In genomic region chr3:196643201-196643749, GRCh38 we compare ENCODE assay signal across 9 cellular contexts. TPM values are rescaled to one million over a fixed set of nuclear protein-coding genes. Genes with fewer than 3 reads are reported as not detected.
DNase-seq lines count a peak whose midpoint lies in the region; ATAC-seq, FAIRE-seq and TF ChIP-seq lines count a peak whose summit lies in the region.
"Had no signal": no experiment of that assay in that cellular context is flagged by ENCODE, and none has a peak within 500 bp of the region (broad histone marks: within the 10 kb centered on the region; RNA-seq: fewer than 3 reads in every experiment).

No MANE protein-coding gene starts in this region.

- no peaks in the 10 kb centered on the region for H3K4me1 ChIP-seq in endodermal cell (ENCODE audit: control insufficient read depth, insufficient read depth, low read length)

- no peaks in the 10 kb centered on the region for H3K9me3 ChIP-seq in endodermal cell (ENCODE audit: control insufficient read depth, low read length)

- ATAC-seq in GM19463 (IDR thresholded peaks at IDR 0.05; ENCODE audit: unreplicated experiment) (peak; percentile 81), HG03439 (IDR thresholded peaks at IDR 0.05; ENCODE audit: unreplicated experiment) (peak; percentile 74)
- peak; percentile 58 for ATAC-seq in activated CD8-positive, alpha-beta T cell treated with anti-CD3 and anti-CD28 coated beads for 36 hours

- DNase-seq in GM12891 (ENCODE audit: insufficient read length, low spot score) (peak; percentile 74), endodermal cell (no peak), inferior parietal cortex (ENCODE audit: extremely low spot score) (no peak), SHP77 treated with DMSO at 0.1 percent for 48 hours (lab: John Stamatoyannopoulos, UW) (no peak)
- DNase-seq in activated CD8-positive, alpha-beta T cell treated with anti-CD3 and anti-CD28 coated beads for 36 hours = peak; percentile 81
- peak; percentile 33 for DNase-seq in stimulated activated CD4-positive, alpha-beta T cell treated with anti-CD3 and anti-CD28 coated beads, Interleukin-4, amount 100 ng/mL, for 24 hours

- peak overlapping the region; percentile 90 for H3K27ac Mint-ChIP-seq in activated CD8-positive, alpha-beta T cell treated with anti-CD3 and anti-CD28 coated beads for 36 hours
- H3K27ac Mint-ChIP-seq in endodermal cell = no peak overlapping the region
- H3K27ac Mint-ChIP-seq: nephron had no signal

- H3K27me3 ChIP-seq in endodermal cell (ENCODE audit: control insufficient read depth, insufficient read depth, low read length, poor library complexity, severe bottlenecking) = peaks cover 22% of the 10 kb centered on the region

- no peaks in the 10 kb centered on the region for H3K9me3 Mint-ChIP-seq in activated CD8-positive, alpha-beta T cell treated with anti-CD3 and anti-CD28 coated beads for 36 hours
- no peaks in the 10 kb centered on the region for H3K9me3 Mint-ChIP-seq in endodermal cell
- H3K9me3 Mint-ChIP-seq: nephron had no signal

- no peak overlapping the region for H3K27ac ChIP-seq in endodermal cell (ENCODE audit: low read depth, low read length)

- TF ChIP-seq CTCF in activated CD8-positive, alpha-beta T cell treated with anti-CD3 and anti-CD28 coated beads for 36 hours (IDR thresholded peaks at IDR 0.05) = no peak
- no peak for TF ChIP-seq CTCF in endodermal cell (conservative IDR thresholded peaks at IDR 0.05)

- peaks cover 62% of the 10 kb centered on the region for H3K4me1 Mint-ChIP-seq in activated CD8-positive, alpha-beta T cell treated with anti-CD3 and anti-CD28 coated beads for 36 hours (ENCODE audit: low read depth)
- peaks cover 12% of the 10 kb centered on the region for H3K4me1 Mint-ChIP-seq in endodermal cell
- H3K4me1 Mint-ChIP-seq: nephron had no signal

- no peak overlapping the region for H3K9ac ChIP-seq in endodermal cell (ENCODE audit: extremely low read depth, low read length, poor library complexity, severe bottlenecking)

- no peaks in the 10 kb centered on the region for H3K36me3 ChIP-seq in endodermal cell (ENCODE audit: control insufficient read depth, insufficient read depth, low read length)

- TF ChIP-seq POLR2A in GM12891 (IDR thresholded peaks at IDR 0.05; ENCODE audit: low read depth, low read length) = peak; percentile 72

- intact Hi-C loops in activated CD8-positive, alpha-beta T cell treated with anti-CD3 and anti-CD28 coated beads for 36 hours (cut with micrococcal nuclease) = loop anchor here (5.0 kb wide), 1 partner anchor 36 kb away; no protein-coding TSS in a partner anchor

- H3K4me3 Mint-ChIP-seq in activated CD8-positive, alpha-beta T cell treated with anti-CD3 and anti-CD28 coated beads for 36 hours = no peak overlapping the region
- no peak overlapping the region for H3K4me3 Mint-ChIP-seq in endodermal cell
- H3K4me3 Mint-ChIP-seq: nephron had no signal

- WGBS in endodermal cell (ENCODE audit: insufficient coverage in 1 of 2, insufficient read length in 1 of 2), 2 experiments = 95 to 96% methylated on average over 7 to 13 of the region's 13 CpGs

- POLR2A ChIA-PET in activated CD8-positive, alpha-beta T cell treated with anti-CD3 and anti-CD28 coated beads for 36 hours (lab: Charles Lee) = no interaction called here

- peak; percentile 95 for FAIRE-seq in GM12891 (lab: Jason Lieb, UNC)

- no peaks in the 10 kb centered on the region for H3K27me3 Mint-ChIP-seq in activated CD8-positive, alpha-beta T cell treated with anti-CD3 and anti-CD28 coated beads for 36 hours
- H3K27me3 Mint-ChIP-seq in endodermal cell (ENCODE audit: insufficient read depth) = peaks cover 10% of the 10 kb centered on the region

- peaks cover 47% of the 10 kb centered on the region for H3K36me3 Mint-ChIP-seq in activated CD8-positive, alpha-beta T cell treated with anti-CD3 and anti-CD28 coated beads for 36 hours (ENCODE audit: low read depth)
- no peaks in the 10 kb centered on the region for H3K36me3 Mint-ChIP-seq in endodermal cell (ENCODE audit: low read depth)

- CTCF ChIA-PET in activated CD8-positive, alpha-beta T cell treated with anti-CD3 and anti-CD28 coated beads for 36 hours (lab: Charles Lee) = interaction anchor here (1.8 to 2.1 kb wide), 2 partner anchors 34 to 42 kb away, joined by 4 to 6 read pairs; no protein-coding TSS in a partner anchor

- no peak overlapping the region for H3K4me3 ChIP-seq in endodermal cell (ENCODE audit: low read length)

TF ChIP-seq in GM12891, 5 proteins besides CTCF, POLR2A, EP300 and RAD21:
- TF ChIP-seq POU2F2 (IDR thresholded peaks at IDR 0.05; ENCODE audit: low read depth, low read length) (no peak; the same call in 1 of the 2 replicates), PAX5 (IDR thresholded peaks at IDR 0.05; ENCODE audit: insufficient read depth, low read length, severe bottlenecking) (peak; percentile 91), SPI1 (IDR thresholded peaks at IDR 0.05; ENCODE audit: low read depth, low read length) (peak; percentile 100), POLR2AphosphoS5 (IDR thresholded peaks at IDR 0.05; ENCODE audit: low read depth, low read length) (peak; percentile 52), TAF1 (IDR thresholded peaks at IDR 0.05; ENCODE audit: low read depth, low read length) (peak; percentile 64; the same call in 1 of the 2 replicates)

RNA-seq across cellular contexts. Expression of gene NRROS, which starts 3.8 kb away (rescaled TPM):
- polyA plus RNA-seq in GM12891 (2012; ENCODE audit: low read depth, missing spikeins) = 22.1 TPM
- total RNA-seq in activated CD8-positive, alpha-beta T cell treated with anti-CD3 and anti-CD28 coated beads for 36 hours = 10 to 100 TPM; 24.2 to 26.5 TPM
- total RNA-seq in endodermal cell = 1 to 10 TPM; 2.1 to 3.2 TPM
- 0.57 TPM for polyA plus RNA-seq in endodermal cell (2013, experiment 1 of 2)
- polyA plus RNA-seq in endodermal cell (2013, experiment 2 of 2) = 0.33 TPM

Comparison
In these comparisons a context has a peak if more than half of its experiments do, and no peak if none do; other contexts are left out.
1. DNase-seq: peak in GM12891 (single experiment), activated CD8-positive, alpha-beta T cell treated with anti-CD3 and anti-CD28 coated beads for 36 hours (single experiment) and stimulated activated CD4-positive, alpha-beta T cell treated with anti-CD3 and anti-CD28 coated beads, Interleukin-4, amount 100 ng/mL, for 24 hours (single experiment); none in endodermal cell (single experiment), inferior parietal cortex (single experiment) and SHP77 treated with DMSO at 0.1 percent for 48 hours (single experiment).
2. RNA of gene NRROS, which starts 3.8 kb away (total RNA-seq): 24.2 to 26.5 TPM in activated CD8-positive, alpha-beta T cell treated with anti-CD3 and anti-CD28 coated beads for 36 hours; 2.1 to 3.2 TPM in endodermal cell; every median in the first group is over 4 times any median in the second.
3. Peak in every context shown above with its lines, with median percentiles within 50 percentile points of each other: ATAC-seq.